16 cellular contexts compared by ENCODE assay signal in the genomic region with DNA sequence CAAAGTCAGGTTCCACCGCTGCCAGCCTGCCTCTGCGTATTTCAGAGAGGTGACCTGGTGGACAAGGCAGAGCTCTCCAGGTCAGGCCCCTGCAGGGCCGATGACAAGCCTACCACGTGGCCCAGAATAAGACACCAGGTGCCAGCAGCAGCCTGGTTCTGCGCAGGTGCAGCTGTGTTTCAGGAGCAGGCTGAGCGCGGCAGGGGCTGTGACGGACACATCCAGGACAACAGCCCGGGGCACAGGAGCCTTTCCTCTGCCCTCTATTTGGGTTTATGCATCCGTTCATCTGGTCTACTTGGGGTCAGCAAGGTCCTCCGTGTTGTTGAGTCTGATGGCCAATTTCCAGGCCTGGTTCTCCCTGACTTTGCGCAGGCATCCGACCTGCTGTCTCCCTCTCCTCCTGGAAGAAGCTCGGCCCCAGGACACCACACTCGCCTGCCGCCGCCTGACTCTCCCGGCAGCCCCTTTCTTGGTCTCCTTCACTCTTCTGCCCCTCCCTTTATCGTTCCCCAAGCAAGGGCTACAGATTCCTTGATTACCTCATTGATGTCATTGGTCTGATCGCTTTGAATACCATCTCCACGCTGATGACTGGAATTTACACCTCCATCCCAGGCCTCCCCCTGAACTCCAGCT. TPM values are rescaled to one million over a fixed set of nuclear protein-coding genes. Genes with fewer than 3 reads are reported as not detected.
DNase-seq lines count a peak whose midpoint lies in the region; TF ChIP-seq lines count a peak whose summit lies in the region.
"Had no signal": no experiment of that assay in that cellular context is flagged by ENCODE, and none has a peak within 500 bp of the region (broad histone marks: within the 10 kb centered on the region; RNA-seq: fewer than 3 reads in every experiment).

No MANE protein-coding gene starts in this region.

- no peak for TF ChIP-seq CTCF in endothelial cell (IDR thresholded peaks at IDR 0.05; ENCODE audit: unreplicated experiment)

- H3K9me3 Mint-ChIP-seq in endothelial cell (ENCODE audit: unreplicated experiment) = no peaks in the 10 kb centered on the region

- H3K4me1 Mint-ChIP-seq in endothelial cell (ENCODE audit: unreplicated experiment) = peaks cover 32% of the 10 kb centered on the region

- H3K4me3 Mint-ChIP-seq in endothelial cell (ENCODE audit: unreplicated experiment) = no peak overlapping the region

- DNase-seq in SHP77 (lab: John Stamatoyannopoulos, UW) (peak; percentile 9 to 36), SHP77 treated with DMSO at 0.1 percent for 48 hours (lab: John Stamatoyannopoulos, UW) (no peak), NCI-H69 (lab: John Stamatoyannopoulos, UW) (peak; percentile 23), endothelial cell (ENCODE audit: low spot score) (no peak), NCI-H1930 (lab: John Stamatoyannopoulos, UW) (no peak), NCI-H128 (lab: John Stamatoyannopoulos, UW; ENCODE audit: unreplicated experiment) (no peak), T-helper 1 cell (no peak), NCI-H82 treated with DMSO at 0.1 percent for 48 hours (lab: John Stamatoyannopoulos, UW; ENCODE audit: unreplicated experiment) (no peak)
- DNase-seq: C1 segment of cervical spinal cord, EL, H7, KG1, NCI-H1048, NCI-H2029, NCI-H2171 treated with DMSO at 0.1 percent for 48 hours, NCI-H446 treated with DMSO at 0.1 percent for 48 hours had no signal

- peaks cover 10% of the 10 kb centered on the region for H3K27me3 Mint-ChIP-seq in endothelial cell (ENCODE audit: unreplicated experiment)

- peaks cover 4% of the 10 kb centered on the region for H3K36me3 Mint-ChIP-seq in endothelial cell (ENCODE audit: low read depth, unreplicated experiment)

- H3K27ac Mint-ChIP-seq in endothelial cell (ENCODE audit: unreplicated experiment) = peak overlapping the region; percentile 9

RNA-seq across cellular contexts. Expression of gene CDKN2AIP, which starts 30.8 kb away (rescaled TPM):
- 22.0 TPM for total RNA-seq in endothelial cell (ENCODE audit: unreplicated experiment)

Comparison
In these comparisons a context has a peak if more than half of its experiments do, and no peak if none do; other contexts are left out.
1. DNase-seq: peak in SHP77 (2 of 2) and NCI-H69 (single experiment); none in SHP77 treated with DMSO at 0.1 percent for 48 hours (single experiment), endothelial cell (single experiment), NCI-H1930 (0 of 2), NCI-H128 (single experiment), T-helper 1 cell (0 of 5) and NCI-H82 treated with DMSO at 0.1 percent for 48 hours (single experiment).